In genomic region chr2:74555610-74556103, GRCh38 we compare ENCODE assay signal across 9 cellular contexts. TPM values are rescaled to one million over a fixed set of nuclear protein-coding genes. Genes with fewer than 3 reads are reported as not detected.
DNase-seq lines count a peak whose midpoint lies in the region; ATAC-seq and TF ChIP-seq lines count a peak whose summit lies in the region.
"Had no signal": no experiment of that assay in that cellular context is flagged by ENCODE, and none has a peak within 500 bp of the region (broad histone marks: within the 10 kb centered on the region; RNA-seq: fewer than 3 reads in every experiment).

No MANE protein-coding gene starts in this region.

- no peak for TF ChIP-seq CTCF in AG09309 (IDR thresholded peaks at IDR 0.05; ENCODE audit: control insufficient read depth, insufficient read depth, low read depth, low read length, missing control alignments)

- peak overlapping the region; percentile 93 to 96 (median 95) for H3K4me3 Mint-ChIP-seq in IgD-negative memory B cell
- H3K4me3 Mint-ChIP-seq in naive thymus-derived CD4-positive, alpha-beta T cell: peak overlapping the region; percentile 85 to 96 (median 92)

- peak overlapping the region; percentile 87 to 94 (median 92) for H3K27ac Mint-ChIP-seq in IgD-negative memory B cell
- H3K27ac Mint-ChIP-seq in naive thymus-derived CD4-positive, alpha-beta T cell: peak overlapping the region in 8 of 9 donors; percentile 62 to 95 (median 86)

- peaks cover 14 to 16% (median 14%) of the 10 kb centered on the region in 3 donors for H3K4me1 Mint-ChIP-seq in IgD-negative memory B cell
- peaks cover 9 to 35% (median 18%) of the 10 kb centered on the region in 7 donors for H3K4me1 Mint-ChIP-seq in naive thymus-derived CD4-positive, alpha-beta T cell

- no peaks in the 10 kb centered on the region for H3K9me3 Mint-ChIP-seq in IgD-negative memory B cell
- H3K9me3 Mint-ChIP-seq in naive thymus-derived CD4-positive, alpha-beta T cell: no peaks in the 10 kb centered on the region

- peak overlapping the region; percentile 94 for H3K4me3 ChIP-seq in AG09309 (ENCODE audit: control insufficient read depth, low read depth, low read length)
- H3K4me3 ChIP-seq in ectodermal cell (ENCODE audit: insufficient read depth, low read depth, low read length): peak overlapping the region; percentile 84
- peak overlapping the region; percentile 70 for H3K4me3 ChIP-seq in naive thymus-derived CD4-positive, alpha-beta T cell (ENCODE audit: low read length)

- H3K9me3 ChIP-seq in ectodermal cell (ENCODE audit: control insufficient read depth, low read length): no peaks in the 10 kb centered on the region
- no peaks in the 10 kb centered on the region for H3K9me3 ChIP-seq in naive thymus-derived CD4-positive, alpha-beta T cell (ENCODE audit: control insufficient read depth in 2 of 3, low read length in 3 of 3)

- H3K27ac ChIP-seq in ectodermal cell (ENCODE audit: insufficient read depth, low read depth, low read length, poor library complexity, severe bottlenecking): no peak overlapping the region
- H3K27ac ChIP-seq in naive thymus-derived CD4-positive, alpha-beta T cell (ENCODE audit: low read depth, low read length): peak overlapping the region; percentile 76

- H3K27me3 ChIP-seq in ectodermal cell (ENCODE audit: control insufficient read depth, insufficient read depth, low read length, poor library complexity, severe bottlenecking): peaks cover 31% of the 10 kb centered on the region
- H3K27me3 ChIP-seq in naive thymus-derived CD4-positive, alpha-beta T cell (ENCODE audit: control insufficient read depth in 2 of 2, insufficient read depth in 2 of 2, low read length in 2 of 2): no peaks in the 10 kb centered on the region

- peaks cover 5% of the 10 kb centered on the region for H3K27me3 Mint-ChIP-seq in IgD-negative memory B cell
- H3K27me3 Mint-ChIP-seq in naive thymus-derived CD4-positive, alpha-beta T cell: peaks cover 6 to 19% (median 11%) of the 10 kb centered on the region in 5 donors

- peaks cover 13% of the 10 kb centered on the region for H3K4me1 ChIP-seq in ectodermal cell (ENCODE audit: control insufficient read depth, insufficient read depth, low read length)
- H3K4me1 ChIP-seq in naive thymus-derived CD4-positive, alpha-beta T cell (ENCODE audit: control insufficient read depth in 2 of 2, insufficient read depth in 2 of 2, low read length in 2 of 2): peaks cover 7 to 10% of the 10 kb centered on the region in 2 donors

- no peaks in the 10 kb centered on the region for H3K36me3 ChIP-seq in ectodermal cell (ENCODE audit: control insufficient read depth, insufficient read depth, low read length)
- peaks cover 0 to 3% (median 0%) of the 10 kb centered on the region in 3 experiments for H3K36me3 ChIP-seq in naive thymus-derived CD4-positive, alpha-beta T cell (ENCODE audit: control insufficient read depth in 2 of 3, insufficient read depth in 3 of 3, low read length in 3 of 3)

- POLR2A ChIA-PET in naive thymus-derived CD4-positive, alpha-beta T cell (lab: Charles Lee): interaction anchor here (0.6 to 1.2 kb wide), 5 partner anchors 11 to 377 kb away, joined by 3 to 4 read pairs (median 3); partner anchors contain the start of genes AUP1, HTRA2 and MOB1A

- H3K36me3 Mint-ChIP-seq in IgD-negative memory B cell: no peaks in the 10 kb centered on the region
- H3K36me3 Mint-ChIP-seq in naive thymus-derived CD4-positive, alpha-beta T cell: peaks cover 0 to 4% (median 0%) of the 10 kb centered on the region in 5 donors

- CTCF ChIA-PET in naive thymus-derived CD4-positive, alpha-beta T cell (lab: Charles Lee): no interaction called here

- DNase-seq in AG09309 (ENCODE audit: low read depth) (no peak), NCI-H1930 (lab: John Stamatoyannopoulos, UW) (no peak)
- no peak for DNase-seq in naive thymus-derived CD4-positive, alpha-beta T cell

- WGBS in ectodermal cell, 2 experiments: 65 to 68% methylated on average over 17 of the region's 17 CpGs

- ATAC-seq in naive thymus-derived CD4-positive, alpha-beta T cell: no peak
- ATAC-seq in GM18870 (IDR thresholded peaks at IDR 0.05; ENCODE audit: unreplicated experiment): no peak
- ATAC-seq in GM18909 (IDR thresholded peaks at IDR 0.05; ENCODE audit: poor library complexity, unreplicated experiment): no peak
- no peak for ATAC-seq in HG02970 (IDR thresholded peaks at IDR 0.05; ENCODE audit: low FRiP score, unreplicated experiment)

- intact Hi-C loops in naive thymus-derived CD4-positive, alpha-beta T cell (cut with micrococcal nuclease): loop anchor here (1.0 to 10.0 kb wide), 5 partner anchors 31 to 1171 kb away; partner anchors contain the start of genes ALMS1 (in 1 of the 2), HK2 (in 1 of the 2) and PCGF1 (in 1 of the 2)

RNA-seq across cellular contexts. Expression of gene DOK1, which starts 1.1 kb away (rescaled TPM):
- 48.9 TPM for polyA plus RNA-seq in IgD-negative memory B cell
- 15.9 TPM for polyA plus RNA-seq in ectodermal cell (2013, experiment 1 of 4)
- 12.7 TPM for polyA plus RNA-seq in ectodermal cell (2013, experiment 2 of 4)
- polyA plus RNA-seq in ectodermal cell (2013, experiment 3 of 4): 10.7 TPM
- 10.7 TPM for polyA plus RNA-seq in ectodermal cell (2013, experiment 4 of 4)
- total RNA-seq in naive thymus-derived CD4-positive, alpha-beta T cell: 10 to 100 TPM in 4 of 5 experiments, 1 to 10 TPM in 1; 7.0 to 39.5 (median 32.9) TPM
- 10 to 100 TPM; 11.8 to 24.2 TPM for polyA plus RNA-seq in naive thymus-derived CD4-positive, alpha-beta T cell

RNA-seq across cellular contexts. Expression of gene LOXL3, which starts 1.9 kb away (rescaled TPM):
- polyA plus RNA-seq in IgD-negative memory B cell: 0.74 TPM
- 33.8 TPM for polyA plus RNA-seq in ectodermal cell (2013, experiment 1 of 4)
- 28.7 TPM for polyA plus RNA-seq in ectodermal cell (2013, experiment 2 of 4)
- 29.1 TPM for polyA plus RNA-seq in ectodermal cell (2013, experiment 3 of 4)
- polyA plus RNA-seq in ectodermal cell (2013, experiment 4 of 4): 30.3 TPM
- total RNA-seq in naive thymus-derived CD4-positive, alpha-beta T cell: 1 to 10 TPM in 2 of 5 experiments, under 1 TPM in 3; 0.50 to 6.9 (median 0.81) TPM
- under 1 TPM in 1 of 2 donors, not detected in 1; 0.17 TPM for polyA plus RNA-seq in naive thymus-derived CD4-positive, alpha-beta T cell

RNA-seq across cellular contexts. Expression of gene HTRA2, which starts 25.9 kb away (rescaled TPM):
- 34.4 TPM for polyA plus RNA-seq in IgD-negative memory B cell
- polyA plus RNA-seq in ectodermal cell (2013, experiment 1 of 4): 25.1 TPM
- polyA plus RNA-seq in ectodermal cell (2013, experiment 2 of 4): 30.9 TPM
- polyA plus RNA-seq in ectodermal cell (2013, experiment 3 of 4): 26.9 TPM
- polyA plus RNA-seq in ectodermal cell (2013, experiment 4 of 4): 26.7 TPM
- 10 to 100 TPM; 16.9 to 46.2 (median 37.7) TPM for total RNA-seq in naive thymus-derived CD4-positive, alpha-beta T cell
- 10 to 100 TPM; 22.4 to 22.6 TPM for polyA plus RNA-seq in naive thymus-derived CD4-positive, alpha-beta T cell

RNA-seq across cellular contexts. Expression of gene AUP1, which starts 26.2 kb away (rescaled TPM):
- polyA plus RNA-seq in IgD-negative memory B cell: 108 TPM
- 89.2 TPM for polyA plus RNA-seq in ectodermal cell (2013, experiment 1 of 4)
- 87.6 TPM for polyA plus RNA-seq in ectodermal cell (2013, experiment 2 of 4)
- polyA plus RNA-seq in ectodermal cell (2013, experiment 3 of 4): 99.1 TPM
- polyA plus RNA-seq in ectodermal cell (2013, experiment 4 of 4): 102 TPM
- 100 to 1,000 TPM; 121 to 160 (median 144) TPM for total RNA-seq in naive thymus-derived CD4-positive, alpha-beta T cell
- 10 to 100 TPM; 69.7 to 73.6 TPM for polyA plus RNA-seq in naive thymus-derived CD4-positive, alpha-beta T cell

RNA-seq across cellular contexts. Expression of gene DQX1, which starts 29.6 kb away (rescaled TPM):
- polyA plus RNA-seq in IgD-negative memory B cell: 0.70 TPM
- polyA plus RNA-seq in ectodermal cell (2013, experiment 1 of 4): 1.2 TPM
- 0.60 TPM for polyA plus RNA-seq in ectodermal cell (2013, experiment 2 of 4)
- polyA plus RNA-seq in ectodermal cell (2013, experiment 3 of 4): 0.85 TPM
- polyA plus RNA-seq in ectodermal cell (2013, experiment 4 of 4): 0.85 TPM
- total RNA-seq in naive thymus-derived CD4-positive, alpha-beta T cell: under 1 TPM; 0.13 to 0.95 (median 0.59) TPM
- not detected for polyA plus RNA-seq in naive thymus-derived CD4-positive, alpha-beta T cell
- total RNA-seq: glomerular endothelial cell had no signal
